Comparison of ENCODE assay signal across 15 cellular contexts in genomic region chr2:50720695-50721314, GRCh38.
DNase-seq lines count a peak whose midpoint lies in the region; ATAC-seq, FAIRE-seq and TF ChIP-seq lines count a peak whose summit lies in the region.
"Had no signal": no experiment of that assay in that cellular context is flagged by ENCODE, and none has a peak within 500 bp of the region (broad histone marks: within the 10 kb centered on the region; RNA-seq: fewer than 3 reads in every experiment).

No MANE protein-coding gene starts in this region.

- peak; percentile 54 for DNase-seq in DMS153 (lab: John Stamatoyannopoulos, UW)
- DNase-seq in NCI-H1694 (lab: John Stamatoyannopoulos, UW), result peak; percentile 91
- DNase-seq in SK-N-DZ (ENCODE audit: low spot score), result peak; percentile 67
- no peak for DNase-seq in HepG2 (ENCODE audit: low spot score)
- no peak for DNase-seq in ecto neural progenitor cell (ENCODE audit: low spot score)
- no peak for DNase-seq in coronary artery (ENCODE audit: low spot score)
- DNase-seq: activated naive CD4-positive, alpha-beta T cell treated with anti-CD3 and anti-CD28 coated beads, Interleukin-2, amount 10 ng/mL, durations not matched to agents 7 days and 5 days; EL; head of caudate nucleus; stomach had no signal

- H3K36me3 ChIP-seq in HepG2 (replicated peaks in 1 of 2; ENCODE audit: control insufficient read depth in 1 of 2, insufficient read depth in 2 of 2, low read length in 2 of 2), result no peaks in the 10 kb centered on the region
- H3K36me3 ChIP-seq: stomach had no signal

- no peaks in the 10 kb centered on the region for H3K79me2 ChIP-seq in HepG2 (ENCODE audit: insufficient read depth, low read length)

- H4K20me1 ChIP-seq in HepG2 (ENCODE audit: insufficient read depth, low read length), result no peaks in the 10 kb centered on the region

- TF ChIP-seq EP300 in HepG2 (IDR thresholded peaks at IDR 0.05; ENCODE audit: low read depth in 2 of 2, low read length in 2 of 2) (no peak), HepG2 (CRISPR knock-in tag; IDR thresholded peaks at IDR 0.05; ENCODE audit: borderline replicate concordance) (no peak)

- H3K27ac ChIP-seq in HepG2 (ENCODE audit: extremely low read length, insufficient read depth, low read length) (no peak overlapping the region), coronary artery (no peak overlapping the region)
- H3K27ac ChIP-seq: SK-N-MC, stomach had no signal

- no peak for TF ChIP-seq RAD21 in HepG2 (CRISPR knock-in tag; IDR thresholded peaks at IDR 0.05)

- no peak for TF ChIP-seq CTCF in HepG2 (CRISPR knock-in tag; IDR thresholded peaks at IDR 0.05)
- no peak for TF ChIP-seq CTCF in coronary artery (IDR thresholded peaks at IDR 0.05)

- POLR2A ChIA-PET in HepG2 (lab: Yijun Ruan, JAX), result no interaction called here

- no TSS peak for BruUV-seq in HepG2 (replicated peaks; lab: Mats Ljungman, UMichigan)

- ATAC-seq in HepG2 (peak; percentile 35; the same call in 1 of the 3 replicates), HG03039 (IDR thresholded peaks at IDR 0.05; ENCODE audit: unreplicated experiment) (no peak), HG03520 (IDR thresholded peaks at IDR 0.05; ENCODE audit: unreplicated experiment) (no peak)

- no peaks in the 10 kb centered on the region; the same call in 1 of the 2 replicates for H3K4me1 ChIP-seq in HepG2 (ENCODE audit: insufficient read depth, low read length)
- H3K4me1 ChIP-seq: stomach had no signal

- H3K27me3 ChIP-seq in HepG2 (ENCODE audit: control insufficient read depth in 1 of 2, insufficient read depth in 2 of 2, low read length in 2 of 2), result no peaks in the 10 kb centered on the region
- H3K27me3 ChIP-seq: stomach had no signal

- no peak overlapping the region for H3K4me3 ChIP-seq in HepG2 (replicated peaks in 1 of 3; ENCODE audit: insufficient read depth in 1 of 3, low read depth in 2 of 3, low read length in 3 of 3)
- no peak overlapping the region for H3K4me3 ChIP-seq in coronary artery
- H3K4me3 ChIP-seq: SK-N-MC, stomach had no signal

- CTCF ChIA-PET in HepG2 (lab: Yijun Ruan, JAX; ENCODE audit: low intra/inter-chr PET ratio, low total read pairs), result no interaction called here

- intact Hi-C loops in HepG2 (cut with micrococcal nuclease; ENCODE audit: unreplicated experiment), result no loop called here

- in situ Hi-C loops in HepG2 (cut with HindIII; ENCODE audit: extremely low pct_ligation_motif_present, low pct_unique_long_range_greater_than_20kb), result no loop called here

- no peak overlapping the region for H3K9ac ChIP-seq in HepG2 (ENCODE audit: insufficient read depth, low read depth, low read length)

- no peak for FAIRE-seq in HepG2 (lab: Jason Lieb, UNC)
- FAIRE-seq: GM12892, H54 had no signal

- no peak overlapping the region for H2AFZ ChIP-seq in HepG2 (ENCODE audit: low read length)

- TF ChIP-seq POLR2A in HepG2 (IDR thresholded peaks at IDR 0.05; ENCODE audit: insufficient read depth in 1 of 2, low read depth in 2 of 2, low read length in 2 of 2), result no peak

- H3K4me2 ChIP-seq in HepG2 (ENCODE audit: low read depth, low read length), result no peak overlapping the region

- H3K9me3 ChIP-seq in HepG2 (ENCODE audit: low read length), result no peaks in the 10 kb centered on the region
- H3K9me3 ChIP-seq: stomach had no signal

- 8% methylated on average over 3 of the region's 3 CpGs for WGBS in HepG2 (ENCODE audit: low lambda C conversion rate)

TF ChIP-seq in HepG2, 621 proteins besides CTCF, POLR2A, EP300 and RAD21 (continues in another document):
- TF ChIP-seq GMEB2 (CRISPR knock-in tag; IDR thresholded peaks at IDR 0.05; ENCODE audit: low read depth), result no peak
- TF ChIP-seq XRCC5 (optimal IDR thresholded peaks at IDR 0.05; ENCODE audit: low read length), result no peak
- TF ChIP-seq ZFP90 (CRISPR knock-in tag; IDR thresholded peaks at IDR 0.05; ENCODE audit: borderline replicate concordance), result no peak
- TF ChIP-seq TRIM24 (CRISPR knock-in tag; IDR thresholded peaks at IDR 0.05), result no peak
- TF ChIP-seq FUBP1 (CRISPR knock-in tag; IDR thresholded peaks at IDR 0.05; ENCODE audit: borderline replicate concordance), result no peak
- no peak for TF ChIP-seq ZNF207 (IDR thresholded peaks at IDR 0.05; ENCODE audit: borderline replicate concordance)
- no peak for TF ChIP-seq CHD4 (IDR thresholded peaks at IDR 0.05; ENCODE audit: borderline replicate concordance, low read length)
- no peak for TF ChIP-seq ZNF792 (CRISPR knock-in tag; IDR thresholded peaks at IDR 0.05)
- TF ChIP-seq ZNF615 (CRISPR knock-in tag; IDR thresholded peaks at IDR 0.05; ENCODE audit: borderline replicate concordance), result no peak
- TF ChIP-seq ZNF569 (CRISPR knock-in tag; IDR thresholded peaks at IDR 0.05; ENCODE audit: borderline replicate concordance), result no peak
- TF ChIP-seq ZNF547 (CRISPR knock-in tag; IDR thresholded peaks at IDR 0.05), result no peak
- no peak for TF ChIP-seq MTERF4 (CRISPR knock-in tag; IDR thresholded peaks at IDR 0.05)
- TF ChIP-seq ZNF292 (CRISPR knock-in tag; IDR thresholded peaks at IDR 0.05; ENCODE audit: borderline replicate concordance, low read depth), result no peak

Comparison
In these comparisons a context has a peak if more than half of its experiments do, and no peak if none do; other contexts are left out.
1. DNase-seq: peak in DMS153 (single experiment), NCI-H1694 (single experiment) and SK-N-DZ (single experiment); none in HepG2 (single experiment), ecto neural progenitor cell (single experiment) and coronary artery (single experiment).